Comparison of ENCODE assay signal across 18 cellular contexts in genomic region chr19:30309983-30310805, GRCh38.
"Had no signal": no experiment of that assay in that cellular context is flagged by ENCODE, and none has a peak within 500 bp of the region (broad histone marks: within the 10 kb centered on the region; RNA-seq: fewer than 3 reads in every experiment).

No MANE protein-coding gene starts in this region.

- H3K9me3 ChIP-seq: ascending aorta, pancreas, right lobe of liver, SK-N-SH, thyroid gland had no signal

- H3K4me1 ChIP-seq: ascending aorta, pancreas, right lobe of liver, thyroid gland had no signal

- H3K27me3 ChIP-seq: ascending aorta, pancreas, right lobe of liver, thyroid gland had no signal

- H3K4me1 Mint-ChIP-seq: activated B cell treated with CpG ODN at 0.5 μM for 24 hours; activated CD4-positive, alpha-beta T cell treated with anti-CD3 and anti-CD28 coated beads, Interleukin-2, amount 10 ng/mL, durations not matched to agents 24 days and 14 days; stimulated activated effector memory CD8-positive, alpha-beta T cell treated with anti-CD3 and anti-CD28 coated beads, Interleukin-12 subunit alpha, Interleukin-12 subunit beta, amount 100 ng/mL, for 72 hours had no signal

- H3K27ac Mint-ChIP-seq: activated B cell treated with CpG ODN at 0.5 μM for 24 hours; activated CD4-positive, alpha-beta T cell treated with anti-CD3 and anti-CD28 coated beads, Interleukin-2, amount 10 ng/mL, durations not matched to agents 24 days and 14 days; activated CD8-positive, alpha-beta T cell treated with anti-CD3 and anti-CD28 coated beads for 36 hours; activated T-cell treated with anti-CD3 and anti-CD28 coated beads, Interleukin-2, amount 50 U/mL, for 24 hours; activated T-helper 2 cell treated with anti-CD3 and anti-CD28 coated beads, Interferon-gamma antibody, Interleukin-2, Interleukin-4, amounts not matched to agents 10 μg/mL and 5 μg/mL and 100 μg/mL, durations not matched to agents 14 hours and 24 hours and 36 hours; stimulated activated effector memory CD8-positive, alpha-beta T cell treated with anti-CD3 and anti-CD28 coated beads, Interleukin-12 subunit alpha, Interleukin-12 subunit beta, amount 100 ng/mL, for 72 hours had no signal

- H3K9me3 Mint-ChIP-seq: activated CD8-positive, alpha-beta T cell treated with anti-CD3 and anti-CD28 coated beads for 36 hours; activated T-helper 2 cell treated with anti-CD3 and anti-CD28 coated beads, Interferon-gamma antibody, Interleukin-2, Interleukin-4, amounts not matched to agents 10 μg/mL and 5 μg/mL and 100 μg/mL, durations not matched to agents 14 hours and 24 hours and 36 hours had no signal

- H3K4me3 ChIP-seq: ascending aorta, lung, pancreas, right lobe of liver, thyroid gland had no signal

- H3K36me3 Mint-ChIP-seq: stimulated activated effector memory CD8-positive, alpha-beta T cell treated with anti-CD3 and anti-CD28 coated beads, Interleukin-12 subunit alpha, Interleukin-12 subunit beta, amount 100 ng/mL, for 72 hours had no signal

- H3K27me3 Mint-ChIP-seq: activated B cell treated with CpG ODN at 0.5 μM for 24 hours; activated CD4-positive, alpha-beta T cell treated with anti-CD3 and anti-CD28 coated beads, Interleukin-2, amount 10 ng/mL, durations not matched to agents 24 days and 14 days; activated CD8-positive, alpha-beta T cell treated with anti-CD3 and anti-CD28 coated beads for 36 hours; activated T-cell treated with anti-CD3 and anti-CD28 coated beads, Interleukin-2, amount 50 U/mL, for 24 hours had no signal

- H3K27ac ChIP-seq: ascending aorta, pancreas, right lobe of liver, thyroid gland had no signal

- DNase-seq: activated B cell treated with CpG ODN at 0.5 μM for 24 hours; activated CD4-positive, alpha-beta T cell treated with anti-CD3 and anti-CD28 coated beads, Interleukin-2, amount 10 ng/mL, durations not matched to agents 24 days and 14 days; activated CD8-positive, alpha-beta T cell treated with anti-CD3 and anti-CD28 coated beads for 36 hours; activated naive CD4-positive, alpha-beta T cell treated with anti-CD3 and anti-CD28 coated beads, Interleukin-2, amount 50 U/mL, for 16 hours; activated T-cell treated with anti-CD3 and anti-CD28 coated beads, Interleukin-2, amount 50 U/mL, for 24 hours; foreskin melanocyte; hypothalamus; pancreas; right lobe of liver; SK-N-SH; small intestine; stimulated activated CD4-positive, alpha-beta T cell treated with anti-CD3 and anti-CD28 coated beads, Interleukin-15, amount 100 ng/mL, for 24 hours; stimulated activated CD4-positive, alpha-beta T cell treated with anti-CD3 and anti-CD28 coated beads, Interleukin-4, amount 100 ng/mL, for 24 hours; thyroid gland had no signal

- H3K4me3 Mint-ChIP-seq: activated B cell treated with CpG ODN at 0.5 μM for 24 hours; activated CD4-positive, alpha-beta T cell treated with anti-CD3 and anti-CD28 coated beads, Interleukin-2, amount 10 ng/mL, durations not matched to agents 24 days and 14 days; activated CD8-positive, alpha-beta T cell treated with anti-CD3 and anti-CD28 coated beads for 36 hours; activated T-cell treated with anti-CD3 and anti-CD28 coated beads, Interleukin-2, amount 50 U/mL, for 24 hours; stimulated activated effector memory CD8-positive, alpha-beta T cell treated with anti-CD3 and anti-CD28 coated beads, Interleukin-12 subunit alpha, Interleukin-12 subunit beta, amount 100 ng/mL, for 72 hours had no signal

- H3K36me3 ChIP-seq: ascending aorta, pancreas, right lobe of liver, thyroid gland had no signal
